In genomic region chr14:79573486-79573885, GRCh38 we compare ENCODE assay signal across 1 cellular context.
TF ChIP-seq lines count a peak whose summit lies in the region.

No MANE protein-coding gene starts in this region.

TF ChIP-seq in WTC11, 78 proteins besides CTCF, POLR2A, EP300 and RAD21 (continued from another document):
- TF ChIP-seq, protein P1, sequence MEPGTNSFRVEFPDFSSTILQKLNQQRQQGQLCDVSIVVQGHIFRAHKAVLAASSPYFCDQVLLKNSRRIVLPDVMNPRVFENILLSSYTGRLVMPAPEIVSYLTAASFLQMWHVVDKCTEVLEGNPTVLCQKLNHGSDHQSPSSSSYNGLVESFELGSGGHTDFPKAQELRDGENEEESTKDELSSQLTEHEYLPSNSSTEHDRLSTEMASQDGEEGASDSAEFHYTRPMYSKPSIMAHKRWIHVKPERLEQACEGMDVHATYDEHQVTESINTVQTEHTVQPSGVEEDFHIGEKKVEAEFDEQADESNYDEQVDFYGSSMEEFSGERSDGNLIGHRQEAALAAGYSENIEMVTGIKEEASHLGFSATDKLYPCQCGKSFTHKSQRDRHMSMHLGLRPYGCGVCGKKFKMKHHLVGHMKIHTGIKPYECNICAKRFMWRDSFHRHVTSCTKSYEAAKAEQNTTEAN (CRISPR knock-in tag; IDR thresholded peaks at IDR 0.05) = no peak
